ENCODE assay signal across 19 cellular contexts in the genomic region with DNA sequence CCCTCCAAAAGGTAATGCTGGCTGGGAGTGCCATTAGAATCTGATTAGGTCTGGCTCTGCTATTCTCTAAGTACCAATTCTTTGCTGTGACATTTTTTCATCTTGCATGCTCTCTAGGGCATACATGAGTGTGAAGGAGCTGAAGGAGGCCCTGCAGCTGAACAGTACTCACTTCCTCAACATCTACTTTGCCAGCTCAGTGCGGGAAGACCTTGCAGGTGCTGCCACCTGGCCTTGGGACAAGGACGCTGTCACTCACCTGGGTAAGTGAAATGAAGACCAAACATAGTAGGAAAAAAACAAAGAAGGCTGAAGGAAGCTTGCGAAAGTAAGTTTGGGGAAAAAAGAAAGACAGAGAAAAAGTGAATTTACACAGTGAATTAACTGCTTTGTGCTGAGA.
DNase-seq lines count a peak whose midpoint lies in the region; ATAC-seq and TF ChIP-seq lines count a peak whose summit lies in the region.
"Had no signal": no experiment of that assay in that cellular context is flagged by ENCODE, and none has a peak within 500 bp of the region (broad histone marks: within the 10 kb centered on the region; RNA-seq: fewer than 3 reads in every experiment).

No MANE protein-coding gene starts in this region.

- H3K27ac ChIP-seq in GM23338 (ENCODE audit: low read depth) (no peak overlapping the region), neural progenitor cell (no peak overlapping the region)
- H3K27ac ChIP-seq: Peyer's patch, SK-N-MC had no signal

- H3K4me2 ChIP-seq in GM23338 (no peak overlapping the region), neural progenitor cell (no peak overlapping the region)

- H3K27ac Mint-ChIP-seq in GM23338 (no peak overlapping the region), WTC11 (no peak overlapping the region), neural progenitor cell (no peak overlapping the region)
- no peak overlapping the region for H3K27ac Mint-ChIP-seq in effector memory CD8-positive, alpha-beta T cell
- H3K27ac Mint-ChIP-seq: IgD-negative memory B cell had no signal

- H3F3A ChIP-seq in GM23338 (replicated peaks; ENCODE audit: low read depth), result no peaks in the 10 kb centered on the region
- no peaks in the 10 kb centered on the region for H3F3A ChIP-seq in neural progenitor cell (ENCODE audit: low read depth)

- no peaks in the 10 kb centered on the region; the same call in 2 of the 3 replicates for H3K9me3 Mint-ChIP-seq in GM23338
- no peaks in the 10 kb centered on the region for H3K9me3 Mint-ChIP-seq in WTC11
- no peaks in the 10 kb centered on the region for H3K9me3 Mint-ChIP-seq in neural progenitor cell
- H3K9me3 Mint-ChIP-seq in effector memory CD8-positive, alpha-beta T cell, result peaks cover 0 to 6% of the 10 kb centered on the region in 2 donors

- CTCF ChIA-PET in WTC11 (lab: Charles Lee), result interaction anchor here (0.7 to 1.6 kb wide), 6 partner anchors 9 to 296 kb away, joined by 3 to 4 read pairs (median 4); no protein-coding TSS in a partner anchor

- no peaks in the 10 kb centered on the region for H3K27me3 ChIP-seq in GM23338 (ENCODE audit: insufficient read depth)
- H3K27me3 ChIP-seq in neural progenitor cell, result no peaks in the 10 kb centered on the region
- H3K27me3 ChIP-seq: Peyer's patch had no signal

- no peaks in the 10 kb centered on the region for H3K4me1 Mint-ChIP-seq in GM23338
- no peaks in the 10 kb centered on the region for H3K4me1 Mint-ChIP-seq in WTC11
- no peaks in the 10 kb centered on the region for H3K4me1 Mint-ChIP-seq in neural progenitor cell
- H3K4me1 Mint-ChIP-seq in effector memory CD8-positive, alpha-beta T cell (ENCODE audit: low read depth in 2 of 2), result no peaks in the 10 kb centered on the region
- H3K4me1 Mint-ChIP-seq: IgD-negative memory B cell had no signal

- H3K9me3 ChIP-seq in neural progenitor cell (ENCODE audit: low read depth), result no peaks in the 10 kb centered on the region
- H3K9me3 ChIP-seq: Peyer's patch had no signal

- no peak overlapping the region for H3K9ac ChIP-seq in neural progenitor cell

- H3K4me3 Mint-ChIP-seq in GM23338, result no peak overlapping the region
- H3K4me3 Mint-ChIP-seq in WTC11, result no peak overlapping the region
- no peak overlapping the region for H3K4me3 Mint-ChIP-seq in neural progenitor cell
- no peak overlapping the region for H3K4me3 Mint-ChIP-seq in effector memory CD8-positive, alpha-beta T cell
- H3K4me3 Mint-ChIP-seq: IgD-negative memory B cell had no signal

- no peak overlapping the region for H2AFZ ChIP-seq in GM23338
- H2AFZ ChIP-seq in neural progenitor cell (replicated peaks), result no peak overlapping the region

- H3K36me3 ChIP-seq in GM23338 (ENCODE audit: insufficient read depth), result no peaks in the 10 kb centered on the region
- no peaks in the 10 kb centered on the region for H3K36me3 ChIP-seq in neural progenitor cell
- H3K36me3 ChIP-seq: Peyer's patch had no signal

- TF ChIP-seq CTCF in GM23338 (conservative IDR thresholded peaks at IDR 0.05; ENCODE audit: low read depth in 2 of 2), result peak; percentile 33 to 66; a peak in 3 of 4 replicates
- TF ChIP-seq CTCF in LNCaP clone FGC (IDR thresholded peaks at IDR 0.05; ENCODE audit: control insufficient read depth, extremely low read depth, insufficient read depth), result peak; percentile 52
- TF ChIP-seq CTCF in WTC11 (IDR thresholded peaks at IDR 0.05), result no peak
- no peak for TF ChIP-seq CTCF in neural progenitor cell (IDR thresholded peaks at IDR 0.05)

- H3K4me1 ChIP-seq in GM23338 (ENCODE audit: insufficient read depth) (no peaks in the 10 kb centered on the region), neural progenitor cell (no peaks in the 10 kb centered on the region)
- H3K4me1 ChIP-seq: Peyer's patch had no signal

- H3K79me2 ChIP-seq in GM23338 (replicated peaks; ENCODE audit: insufficient read depth), result no peaks in the 10 kb centered on the region
- H3K79me2 ChIP-seq in neural progenitor cell (ENCODE audit: low read depth), result no peaks in the 10 kb centered on the region

- DNase-seq in GM23338 (ENCODE audit: low spot score) (peak; percentile 40), LNCaP clone FGC (ENCODE audit: low read depth) (peak; percentile 18), WTC11 (ENCODE audit: low spot score) (no peak), left kidney (ENCODE audit: low read depth, low spot score) (peak; percentile 14), NCI-H226 (no peak), neural progenitor cell (ENCODE audit: low spot score) (no peak)
- no peak for DNase-seq in effector memory CD8-positive, alpha-beta T cell
- DNase-seq: ACHN, C1 segment of cervical spinal cord, HCEC 1CT, NCI-H1105, NCI-H2081, NCI-H510A, NCI-H748 treated with DMSO at 0.1 percent for 48 hours, Peyer's patch had no signal

- ATAC-seq in GM23338, result peak; percentile 61
- peak; percentile 68 for ATAC-seq in WTC11
- no peak for ATAC-seq in HG02840 (IDR thresholded peaks at IDR 0.05; ENCODE audit: low FRiP score, unreplicated experiment)
- no peak for ATAC-seq in effector memory CD8-positive, alpha-beta T cell (replicated peaks)
- ATAC-seq: Right ventricle myocardium inferior had no signal

- H3K27me3 Mint-ChIP-seq in GM23338 (ENCODE audit: insufficient read depth, low read depth, poor library complexity) (peaks cover 1% of the 10 kb centered on the region), WTC11 (ENCODE audit: low read depth) (no peaks in the 10 kb centered on the region), neural progenitor cell (ENCODE audit: insufficient read depth, low read depth) (peaks cover 5% of the 10 kb centered on the region)
- no peaks in the 10 kb centered on the region for H3K27me3 Mint-ChIP-seq in effector memory CD8-positive, alpha-beta T cell

- POLR2A ChIA-PET in WTC11 (lab: Charles Lee), result no interaction called here

- H3K9me2 ChIP-seq in GM23338 (ENCODE audit: insufficient read depth), result no peaks in the 10 kb centered on the region

- H3K36me3 Mint-ChIP-seq in GM23338 (ENCODE audit: low read depth), result no peaks in the 10 kb centered on the region
- no peaks in the 10 kb centered on the region for H3K36me3 Mint-ChIP-seq in WTC11
- no peaks in the 10 kb centered on the region for H3K36me3 Mint-ChIP-seq in neural progenitor cell
- no peaks in the 10 kb centered on the region for H3K36me3 Mint-ChIP-seq in effector memory CD8-positive, alpha-beta T cell (ENCODE audit: insufficient read depth)
- H3K36me3 Mint-ChIP-seq: IgD-negative memory B cell had no signal

- H4K20me1 ChIP-seq in GM23338 (replicated peaks; ENCODE audit: insufficient read depth), result no peaks in the 10 kb centered on the region
- H4K20me1 ChIP-seq in neural progenitor cell (ENCODE audit: low read depth), result no peaks in the 10 kb centered on the region

- no peak overlapping the region for H3K4me3 ChIP-seq in GM23338
- no peak overlapping the region for H3K4me3 ChIP-seq in LNCaP clone FGC (ENCODE audit: low read depth, low read length)
- H3K4me3 ChIP-seq in neural progenitor cell, result no peak overlapping the region
- H3K4me3 ChIP-seq: Peyer's patch, SK-N-MC had no signal

TF ChIP-seq in GM23338, 12 proteins besides CTCF, POLR2A, EP300 and RAD21 (continues in another document):
- TF ChIP-seq EZH2phosphoT487 (IDR thresholded peaks at IDR 0.05; ENCODE audit: unreplicated experiment) (no peak), CREB1 (CRISPR knock-in tag; IDR thresholded peaks at IDR 0.05; ENCODE audit: low read depth) (no peak), STAT1 (IDR thresholded peaks at IDR 0.05; ENCODE audit: unreplicated experiment) (no peak), ZNF114 (CRISPR knock-in tag; IDR thresholded peaks at IDR 0.05) (no peak), POLR2AphosphoS5 (IDR thresholded peaks at IDR 0.05; ENCODE audit: low read depth) (no peak), ZNF331 (CRISPR knock-in tag; IDR thresholded peaks at IDR 0.05; ENCODE audit: low read depth) (no peak), JUNB (IDR thresholded peaks at IDR 0.05; ENCODE audit: unreplicated experiment) (no peak), EZH2 (IDR thresholded peaks at IDR 0.05; ENCODE audit: low read depth, unreplicated experiment) (no peak), NANOG (IDR thresholded peaks at IDR 0.05; ENCODE audit: borderline replicate concordance) (no peak)
- TF ChIP-seq, protein P1, sequence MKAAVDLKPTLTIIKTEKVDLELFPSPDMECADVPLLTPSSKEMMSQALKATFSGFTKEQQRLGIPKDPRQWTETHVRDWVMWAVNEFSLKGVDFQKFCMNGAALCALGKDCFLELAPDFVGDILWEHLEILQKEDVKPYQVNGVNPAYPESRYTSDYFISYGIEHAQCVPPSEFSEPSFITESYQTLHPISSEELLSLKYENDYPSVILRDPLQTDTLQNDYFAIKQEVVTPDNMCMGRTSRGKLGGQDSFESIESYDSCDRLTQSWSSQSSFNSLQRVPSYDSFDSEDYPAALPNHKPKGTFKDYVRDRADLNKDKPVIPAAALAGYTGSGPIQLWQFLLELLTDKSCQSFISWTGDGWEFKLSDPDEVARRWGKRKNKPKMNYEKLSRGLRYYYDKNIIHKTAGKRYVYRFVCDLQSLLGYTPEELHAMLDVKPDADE (IDR thresholded peaks at IDR 0.05), result no peak

TF ChIP-seq in WTC11, 78 proteins besides CTCF, POLR2A, EP300 and RAD21:
- TF ChIP-seq NR3C1 (CRISPR knock-in tag; conservative IDR thresholded peaks at IDR 0.05; ENCODE audit: low read depth) (no peak), ETV6 (CRISPR knock-in tag; IDR thresholded peaks at IDR 0.05) (no peak), ZNF416 (CRISPR knock-in tag; IDR thresholded peaks at IDR 0.05) (no peak), ZNF138 (CRISPR knock-in tag; conservative IDR thresholded peaks at IDR 0.05) (no peak), ZNF232 (CRISPR knock-in tag; IDR thresholded peaks at IDR 0.05) (no peak), OVOL2 (CRISPR knock-in tag; IDR thresholded peaks at IDR 0.05; ENCODE audit: borderline replicate concordance) (no peak), ELF4 (CRISPR knock-in tag; IDR thresholded peaks at IDR 0.05; ENCODE audit: low read depth) (no peak), KAT7 (CRISPR knock-in tag; IDR thresholded peaks at IDR 0.05; ENCODE audit: borderline replicate concordance) (no peak), CBFB (CRISPR knock-in tag; IDR thresholded peaks at IDR 0.05; ENCODE audit: low read depth) (no peak), ZNF263 (CRISPR knock-in tag; IDR thresholded peaks at IDR 0.05; ENCODE audit: low read depth) (no peak)

Comparison
In these comparisons a context has a peak if more than half of its experiments do, and no peak if none do; other contexts are left out.
1. ATAC-seq: peak in GM23338 (single experiment) and WTC11 (single experiment); none in HG02840 (single experiment) and effector memory CD8-positive, alpha-beta T cell (single experiment).
2. DNase-seq: peak in GM23338 (single experiment), LNCaP clone FGC (single experiment) and left kidney (single experiment); none in WTC11 (single experiment), NCI-H226 (single experiment), neural progenitor cell (single experiment) and effector memory CD8-positive, alpha-beta T cell (0 of 3).
3. CTCF ChIP-seq: peak in GM23338 (2 of 2) and LNCaP clone FGC (single experiment); none in WTC11 (single experiment) and neural progenitor cell (single experiment).